ENCODE assay signal across 7 cellular contexts in the genomic region with DNA sequence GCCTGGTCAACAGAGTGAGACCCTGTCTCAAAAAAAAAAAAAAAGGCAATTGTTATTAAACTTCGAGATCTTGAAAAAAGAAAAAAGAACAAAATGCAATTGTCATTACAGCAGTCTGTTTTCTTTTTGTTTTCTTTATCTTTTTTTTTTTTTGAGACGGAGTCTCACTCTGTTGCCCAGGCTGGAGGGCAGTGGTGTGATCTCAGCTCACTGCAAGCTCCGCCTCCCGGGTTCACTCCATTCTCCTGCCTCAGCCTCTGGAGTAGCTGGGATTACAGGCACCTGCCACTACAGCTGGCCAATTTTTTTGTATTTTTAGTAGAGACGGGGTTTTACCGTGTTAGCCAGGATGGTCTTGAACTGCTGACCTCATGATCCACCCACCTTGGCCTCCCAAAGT. TPM values are rescaled to one million over a fixed set of nuclear protein-coding genes. Genes with fewer than 3 reads are reported as not detected.
"Had no signal": no experiment of that assay in that cellular context is flagged by ENCODE, and none has a peak within 500 bp of the region (broad histone marks: within the 10 kb centered on the region; RNA-seq: fewer than 3 reads in every experiment).

No MANE protein-coding gene starts in this region.

RNA-seq across cellular contexts. Expression of gene ARRDC5, which starts 19.8 kb away (rescaled TPM):
- total RNA-seq: GM23248, GM23338, H1, H4, H7, H9, HFFc6 had no signal
- polyA plus RNA-seq: GM23248, GM23338, H1 had no signal
